In the genomic region with DNA sequence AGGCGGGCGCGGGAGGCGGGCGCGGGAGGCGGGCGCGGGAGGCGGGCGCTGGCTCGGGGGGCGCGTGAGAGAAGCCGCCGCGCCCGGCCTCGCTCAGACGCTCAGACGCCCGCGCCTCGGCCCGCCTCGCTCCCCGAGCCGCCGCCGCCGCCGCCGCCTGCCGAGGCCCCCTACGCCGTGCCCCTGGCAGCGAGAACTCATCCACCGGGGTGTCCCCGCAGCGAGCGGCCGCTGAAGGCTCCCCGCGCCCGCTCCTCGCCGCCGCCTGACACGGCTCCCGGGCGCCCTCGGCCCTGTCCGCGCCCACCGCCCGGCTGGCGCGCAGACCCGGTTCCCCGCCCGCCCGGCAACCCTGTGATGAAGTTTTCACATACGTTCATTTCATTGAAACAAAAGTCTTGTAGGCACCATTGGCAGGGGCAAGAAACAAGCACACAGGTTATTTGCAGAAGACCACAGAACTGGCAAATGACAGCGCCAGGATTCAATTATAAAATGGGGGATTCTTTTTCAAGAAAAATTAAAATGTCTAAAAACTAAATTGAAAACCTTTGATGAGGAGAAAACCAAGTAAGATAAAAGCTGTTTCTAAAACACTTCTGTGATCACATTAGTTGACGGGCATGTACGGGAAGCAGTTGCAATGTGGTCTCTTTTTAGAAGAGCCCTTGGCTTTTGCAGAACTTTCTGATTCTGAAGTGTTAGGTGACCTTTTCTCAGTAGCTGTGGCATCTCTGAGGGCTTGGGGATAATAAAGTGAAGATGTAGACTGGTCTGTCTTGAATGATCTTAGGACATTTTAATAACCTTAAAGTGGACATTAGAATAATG, we compare ENCODE assay signal across 7 cellular contexts. TPM values are rescaled to one million over a fixed set of nuclear protein-coding genes. Genes with fewer than 3 reads are reported as not detected.
DNase-seq lines count a peak whose midpoint lies in the region; ATAC-seq and TF ChIP-seq lines count a peak whose summit lies in the region.

No MANE protein-coding gene starts in this region.

- H3K4me3 ChIP-seq in DND-41 (ENCODE audit: low read depth in 1 of 2, low read length in 2 of 2): no peak overlapping the region
- H3K4me3 ChIP-seq in dorsolateral prefrontal cortex: peak overlapping the region in 35 of 59 donors; percentile 4 to 59 (median 33)

- H3K9ac ChIP-seq in DND-41 (ENCODE audit: low read depth, low read length): peak overlapping the region; percentile 49

- no peaks in the 10 kb centered on the region for H3K79me2 ChIP-seq in DND-41 (ENCODE audit: insufficient read depth, low read length)

- peaks cover 74% of the 10 kb centered on the region for H3K27me3 Mint-ChIP-seq in nephron progenitor cell (ENCODE audit: low read depth, poor library complexity)

- ATAC-seq in DND-41 (ENCODE audit: insufficient read depth, low read depth): no peak
- ATAC-seq in HG02623 (IDR thresholded peaks at IDR 0.05; ENCODE audit: unreplicated experiment): no peak

- H3K4me2 ChIP-seq in DND-41 (ENCODE audit: insufficient read depth, low read length): peak overlapping the region; percentile 64; the same call in 1 of the 2 replicates

- H3K4me1 ChIP-seq in DND-41 (ENCODE audit: insufficient read depth, low read length): peaks cover 20% of the 10 kb centered on the region

- TF ChIP-seq CTCF in DND-41 (IDR thresholded peaks at IDR 0.05; ENCODE audit: borderline replicate concordance, extremely low read depth, low read length, poor library complexity, severe bottlenecking) (no peak), dorsolateral prefrontal cortex (IDR thresholded peaks at IDR 0.05 in 54 of 56, conservative IDR thresholded peaks at IDR 0.05 in 2 of 56; ENCODE audit: low read depth in 1 of 56, partially characterized antibody in 56 of 56) (no peak), nephron progenitor cell (IDR thresholded peaks at IDR 0.05) (no peak)

- no peak for DNase-seq in DND-41
- no peak for DNase-seq in dorsolateral prefrontal cortex
- DNase-seq in nephron progenitor cell: peak; percentile 59
- DNase-seq in globus pallidus (ENCODE audit: low spot score): no peak
- DNase-seq in GM19238 (ENCODE audit: insufficient read length, low spot score): no peak

- H2AFZ ChIP-seq in DND-41 (ENCODE audit: low read depth, low read length): no peak overlapping the region

- intact Hi-C loops in dorsolateral prefrontal cortex (cut with DNase I): no loop called here

- no peaks in the 10 kb centered on the region for H3K4me1 Mint-ChIP-seq in nephron progenitor cell

- H3K36me3 ChIP-seq in DND-41 (ENCODE audit: insufficient read depth, low read length) (no peaks in the 10 kb centered on the region), KOPT-K1 (ENCODE audit: insufficient read depth, low read length) (no peaks in the 10 kb centered on the region)

- no peak overlapping the region for H3K27ac Mint-ChIP-seq in nephron progenitor cell

- H3K9me3 ChIP-seq in DND-41 (ENCODE audit: insufficient read depth, low read length, severe bottlenecking) (no peaks in the 10 kb centered on the region), KOPT-K1 (ENCODE audit: insufficient read depth, low read length, poor library complexity, severe bottlenecking) (no peaks in the 10 kb centered on the region)

- H3K9me3 Mint-ChIP-seq in nephron progenitor cell: peaks cover 17% of the 10 kb centered on the region

- peak overlapping the region; percentile 73 for H3K4me3 Mint-ChIP-seq in nephron progenitor cell

- no peaks in the 10 kb centered on the region for H4K20me1 ChIP-seq in DND-41 (ENCODE audit: insufficient read depth, low read length)

- H3K27me3 ChIP-seq in DND-41 (ENCODE audit: insufficient read depth, low read length, poor library complexity) (no peaks in the 10 kb centered on the region), dorsolateral prefrontal cortex (peaks cover 0 to 86% (median 42%) of the 10 kb centered on the region in 45 donors)

- H3K27ac ChIP-seq in DND-41 (ENCODE audit: low read length): peak overlapping the region; percentile 85
- peak overlapping the region; percentile 83 for H3K27ac ChIP-seq in KOPT-K1 (ENCODE audit: low read depth, low read length, poor library complexity, severe bottlenecking)
- H3K27ac ChIP-seq in dorsolateral prefrontal cortex: no peak overlapping the region

- peaks cover 10% of the 10 kb centered on the region for H3K36me3 Mint-ChIP-seq in nephron progenitor cell (ENCODE audit: low read depth)

RNA-seq across cellular contexts. Expression of gene TUBA3D, which starts 50.5 kb away (rescaled TPM):
- total RNA-seq in dorsolateral prefrontal cortex: 1 to 10 TPM in 52 of 120 experiments, under 1 TPM in 48, not detected in 20; 0.29 to 2.9 (median 1.0) TPM

Comparison
In these comparisons a context has a peak if more than half of its experiments do, and no peak if none do; other contexts are left out.
1. H3K27ac ChIP-seq: peak in DND-41 (single experiment) and KOPT-K1 (single experiment); none in dorsolateral prefrontal cortex (0 of 59).
2. H3K4me3 ChIP-seq: peak in dorsolateral prefrontal cortex (35 of 59); none in DND-41 (0 of 2).